Comparison of ENCODE assay signal across 1 cellular context in genomic region chr9:71762900-71763653, GRCh38.
TF ChIP-seq lines count a peak whose summit lies in the region.

No MANE protein-coding gene starts in this region.

TF ChIP-seq in HepG2, 621 proteins besides CTCF, POLR2A, EP300 and RAD21 (continued from another document):
- no peak for TF ChIP-seq CSRNP1 (CRISPR knock-in tag; IDR thresholded peaks at IDR 0.05)
- TF ChIP-seq HMG20A (CRISPR knock-in tag; IDR thresholded peaks at IDR 0.05; ENCODE audit: borderline replicate concordance), result peak; percentile 38; the same call in 1 of the 2 replicates
- 0 out of 2 replicates have a peak, but pooled peaks have one; percentile 16 for TF ChIP-seq RARA (CRISPR knock-in tag; IDR thresholded peaks at IDR 0.05)
- peak; percentile 65; the same call in 1 of the 2 replicates for TF ChIP-seq PATZ1 (CRISPR knock-in tag; IDR thresholded peaks at IDR 0.05)
- 0 out of 2 replicates have a peak, but pooled peaks have one; percentile 22 for TF ChIP-seq KLF12 (CRISPR knock-in tag; IDR thresholded peaks at IDR 0.05; ENCODE audit: borderline replicate concordance)
- no peak for TF ChIP-seq ZNF264 (CRISPR knock-in tag; IDR thresholded peaks at IDR 0.05)
- no peak for TF ChIP-seq ZNF598 (CRISPR knock-in tag; IDR thresholded peaks at IDR 0.05; ENCODE audit: borderline replicate concordance)
- TF ChIP-seq KLF13 (CRISPR knock-in tag; IDR thresholded peaks at IDR 0.05), result no peak
- no peak for TF ChIP-seq PBX2 (CRISPR knock-in tag; IDR thresholded peaks at IDR 0.05)
- peak; percentile 50; the same call in 1 of the 2 replicates for TF ChIP-seq CREM (IDR thresholded peaks at IDR 0.05)
- TF ChIP-seq CREM (CRISPR knock-in tag; IDR thresholded peaks at IDR 0.05), result no peak
- no peak for TF ChIP-seq MAFG (CRISPR knock-in tag; IDR thresholded peaks at IDR 0.05)
- no peak for TF ChIP-seq SALL2 (CRISPR knock-in tag; IDR thresholded peaks at IDR 0.05)
- no peak for TF ChIP-seq RBAK (CRISPR knock-in tag; IDR thresholded peaks at IDR 0.05)
- TF ChIP-seq DR1 (CRISPR knock-in tag; IDR thresholded peaks at IDR 0.05), result no peak
- TF ChIP-seq ELF4 (CRISPR knock-in tag; IDR thresholded peaks at IDR 0.05; ENCODE audit: borderline replicate concordance), result no peak
- no peak for TF ChIP-seq ZNF280B (CRISPR knock-in tag; IDR thresholded peaks at IDR 0.05; ENCODE audit: borderline replicate concordance)
- TF ChIP-seq ZNF350 (CRISPR knock-in tag; IDR thresholded peaks at IDR 0.05; ENCODE audit: borderline replicate concordance, low read depth), result no peak
- 0 out of 2 replicates have a peak, but pooled peaks have one; percentile 23 for TF ChIP-seq HDAC1 (CRISPR knock-in tag; IDR thresholded peaks at IDR 0.05)
- no peak for TF ChIP-seq JARID2 (CRISPR knock-in tag; IDR thresholded peaks at IDR 0.05; ENCODE audit: insufficient replicate concordance)
- no peak for TF ChIP-seq THYN1 (CRISPR knock-in tag; IDR thresholded peaks at IDR 0.05; ENCODE audit: borderline replicate concordance, low read depth)
- TF ChIP-seq ZNF12 (CRISPR knock-in tag; IDR thresholded peaks at IDR 0.05), result no peak
- 0 out of 2 replicates have a peak, but pooled peaks have one; percentile 42 for TF ChIP-seq RORA (CRISPR knock-in tag; IDR thresholded peaks at IDR 0.05)
- no peak for TF ChIP-seq HBP1 (CRISPR knock-in tag; IDR thresholded peaks at IDR 0.05; ENCODE audit: low read depth)
- no peak for TF ChIP-seq SOX6 (IDR thresholded peaks at IDR 0.05)
- TF ChIP-seq SOX6 (CRISPR knock-in tag; IDR thresholded peaks at IDR 0.05), result peak; percentile 33; the same call in 1 of the 2 replicates
- TF ChIP-seq ZNF724P (CRISPR knock-in tag; IDR thresholded peaks at IDR 0.05; ENCODE audit: borderline replicate concordance), result no peak
- TF ChIP-seq IKZF1 (IDR thresholded peaks at IDR 0.05), result no peak
- TF ChIP-seq ZBTB2 (CRISPR knock-in tag; IDR thresholded peaks at IDR 0.05; ENCODE audit: low read depth), result no peak
- TF ChIP-seq MTF1 (CRISPR knock-in tag; IDR thresholded peaks at IDR 0.05), result no peak
- TF ChIP-seq YY1 (IDR thresholded peaks at IDR 0.05; ENCODE audit: insufficient read depth, insufficient replicate concordance, low read depth, low read length), result no peak
- TF ChIP-seq SRY (CRISPR knock-in tag; IDR thresholded peaks at IDR 0.05), result no peak
TF ChIP-seq in HepG2: peak in this region for 33.
